1 cellular context compared by ENCODE assay signal in genomic region chr4:128468485-128468989, GRCh38.
A peak's percentile ranks its signal among the peaks of the same experiment; 100 is the strongest.
TF ChIP-seq lines count a peak whose summit lies in the region.

No MANE protein-coding gene starts in this region.

TF ChIP-seq in K562, 482 proteins besides CTCF, POLR2A, EP300 and RAD21 (continued from another document and continues in another):
- TF ChIP-seq, protein P1, sequence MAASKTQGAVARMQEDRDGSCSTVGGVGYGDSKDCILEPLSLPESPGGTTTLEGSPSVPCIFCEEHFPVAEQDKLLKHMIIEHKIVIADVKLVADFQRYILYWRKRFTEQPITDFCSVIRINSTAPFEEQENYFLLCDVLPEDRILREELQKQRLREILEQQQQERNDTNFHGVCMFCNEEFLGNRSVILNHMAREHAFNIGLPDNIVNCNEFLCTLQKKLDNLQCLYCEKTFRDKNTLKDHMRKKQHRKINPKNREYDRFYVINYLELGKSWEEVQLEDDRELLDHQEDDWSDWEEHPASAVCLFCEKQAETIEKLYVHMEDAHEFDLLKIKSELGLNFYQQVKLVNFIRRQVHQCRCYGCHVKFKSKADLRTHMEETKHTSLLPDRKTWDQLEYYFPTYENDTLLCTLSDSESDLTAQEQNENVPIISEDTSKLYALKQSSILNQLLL (CRISPR knock-in tag; IDR thresholded peaks at IDR 0.05; ENCODE audit: borderline replicate concordance), result no peak
- no peak for TF ChIP-seq SMAD3 (CRISPR knock-in tag; conservative IDR thresholded peaks at IDR 0.05)
- no peak for TF ChIP-seq POLR3G (IDR thresholded peaks at IDR 0.05; ENCODE audit: extremely low read depth, insufficient read length, insufficient replicate concordance)
- no peak for TF ChIP-seq PHB (CRISPR knock-in tag; IDR thresholded peaks at IDR 0.05)
- no peak for TF ChIP-seq SREBF2 (CRISPR knock-in tag; IDR thresholded peaks at IDR 0.05)
- TF ChIP-seq HCFC1 (IDR thresholded peaks at IDR 0.05; ENCODE audit: low read depth, low read length), result no peak
- TF ChIP-seq, protein P2, sequence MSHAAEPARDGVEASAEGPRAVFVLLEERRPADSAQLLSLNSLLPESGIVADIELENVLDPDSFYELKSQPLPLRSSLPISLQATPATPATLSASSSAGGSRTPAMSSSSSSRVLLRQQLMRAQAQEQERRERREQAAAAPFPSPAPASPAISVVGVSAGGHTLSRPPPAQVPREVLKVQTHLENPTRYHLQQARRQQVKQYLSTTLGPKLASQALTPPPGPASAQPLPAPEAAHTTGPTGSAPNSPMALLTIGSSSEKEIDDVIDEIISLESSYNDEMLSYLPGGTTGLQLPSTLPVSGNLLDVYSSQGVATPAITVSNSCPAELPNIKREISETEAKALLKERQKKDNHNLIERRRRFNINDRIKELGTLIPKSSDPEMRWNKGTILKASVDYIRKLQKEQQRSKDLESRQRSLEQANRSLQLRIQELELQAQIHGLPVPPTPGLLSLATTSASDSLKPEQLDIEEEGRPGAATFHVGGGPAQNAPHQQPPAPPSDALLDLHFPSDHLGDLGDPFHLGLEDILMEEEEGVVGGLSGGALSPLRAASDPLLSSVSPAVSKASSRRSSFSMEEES (CRISPR knock-in tag; IDR thresholded peaks at IDR 0.05), result peak; percentile 94
- TF ChIP-seq KLF6 (CRISPR knock-in tag; IDR thresholded peaks at IDR 0.05; ENCODE audit: borderline replicate concordance), result peak; percentile 32; the same call in 1 of the 2 replicates
- TF ChIP-seq PURB (CRISPR knock-in tag; IDR thresholded peaks at IDR 0.05; ENCODE audit: low read depth), result no peak
- 0 out of 2 replicates have a peak, but pooled peaks have one; percentile 21 for TF ChIP-seq NFE2 (IDR thresholded peaks at IDR 0.05; ENCODE audit: low read depth)
- no peak for TF ChIP-seq PRMT5 (CRISPR knock-in tag; IDR thresholded peaks at IDR 0.05)
- TF ChIP-seq, protein P3, sequence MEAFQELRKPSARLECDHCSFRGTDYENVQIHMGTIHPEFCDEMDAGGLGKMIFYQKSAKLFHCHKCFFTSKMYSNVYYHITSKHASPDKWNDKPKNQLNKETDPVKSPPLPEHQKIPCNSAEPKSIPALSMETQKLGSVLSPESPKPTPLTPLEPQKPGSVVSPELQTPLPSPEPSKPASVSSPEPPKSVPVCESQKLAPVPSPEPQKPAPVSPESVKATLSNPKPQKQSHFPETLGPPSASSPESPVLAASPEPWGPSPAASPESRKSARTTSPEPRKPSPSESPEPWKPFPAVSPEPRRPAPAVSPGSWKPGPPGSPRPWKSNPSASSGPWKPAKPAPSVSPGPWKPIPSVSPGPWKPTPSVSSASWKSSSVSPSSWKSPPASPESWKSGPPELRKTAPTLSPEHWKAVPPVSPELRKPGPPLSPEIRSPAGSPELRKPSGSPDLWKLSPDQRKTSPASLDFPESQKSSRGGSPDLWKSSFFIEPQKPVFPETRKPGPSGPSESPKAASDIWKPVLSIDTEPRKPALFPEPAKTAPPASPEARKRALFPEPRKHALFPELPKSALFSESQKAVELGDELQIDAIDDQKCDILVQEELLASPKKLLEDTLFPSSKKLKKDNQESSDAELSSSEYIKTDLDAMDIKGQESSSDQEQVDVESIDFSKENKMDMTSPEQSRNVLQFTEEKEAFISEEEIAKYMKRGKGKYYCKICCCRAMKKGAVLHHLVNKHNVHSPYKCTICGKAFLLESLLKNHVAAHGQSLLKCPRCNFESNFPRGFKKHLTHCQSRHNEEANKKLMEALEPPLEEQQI (IDR thresholded peaks at IDR 0.05), result no peak
- no peak for TF ChIP-seq FOXK1 (CRISPR knock-in tag; IDR thresholded peaks at IDR 0.05; ENCODE audit: borderline replicate concordance)
- TF ChIP-seq RUNX1 (IDR thresholded peaks at IDR 0.05; ENCODE audit: low read depth), result no peak
- TF ChIP-seq ZNF407 (IDR thresholded peaks at IDR 0.05; ENCODE audit: low read depth), result no peak
- TF ChIP-seq RHOXF2B (CRISPR knock-in tag; conservative IDR thresholded peaks at IDR 0.05), result no peak
- TF ChIP-seq MNT (conservative IDR thresholded peaks at IDR 0.05), result no peak; a peak in 1 of 4 replicates
- TF ChIP-seq ZNF41 (CRISPR knock-in tag; conservative IDR thresholded peaks at IDR 0.05), result no peak
- no peak for TF ChIP-seq TCF7L2 (IDR thresholded peaks at IDR 0.05; ENCODE audit: low read depth, low read length)
- no peak for TF ChIP-seq GATAD2B (IDR thresholded peaks at IDR 0.05; ENCODE audit: borderline replicate concordance)
- no peak for TF ChIP-seq HDAC8 (tag; IDR thresholded peaks at IDR 0.05)
- no peak for TF ChIP-seq CHD2 (IDR thresholded peaks at IDR 0.05; ENCODE audit: low read depth, low read length)
- no peak for TF ChIP-seq ZNF124 (CRISPR knock-in tag; IDR thresholded peaks at IDR 0.05)
- TF ChIP-seq, protein P4, sequence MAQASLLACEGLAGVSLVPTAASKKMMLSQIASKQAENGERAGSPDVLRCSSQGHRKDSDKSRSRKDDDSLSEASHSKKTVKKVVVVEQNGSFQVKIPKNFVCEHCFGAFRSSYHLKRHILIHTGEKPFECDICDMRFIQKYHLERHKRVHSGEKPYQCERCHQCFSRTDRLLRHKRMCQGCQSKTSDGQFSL (CRISPR knock-in tag; IDR thresholded peaks at IDR 0.05), result no peak
- TF ChIP-seq, protein P4 (tag; IDR thresholded peaks at IDR 0.05), result no peak
- TF ChIP-seq CBFA2T3 (IDR thresholded peaks at IDR 0.05), result no peak
- no peak for TF ChIP-seq SETDB1 (IDR thresholded peaks at IDR 0.05; ENCODE audit: low read length)
- no peak for TF ChIP-seq MTA3 (IDR thresholded peaks at IDR 0.05; ENCODE audit: borderline replicate concordance)
- no peak for TF ChIP-seq CCNT2 (IDR thresholded peaks at IDR 0.05; ENCODE audit: borderline replicate concordance, extremely low read depth, insufficient read length, low read depth, low read length)
- no peak for TF ChIP-seq RNF219 (CRISPR knock-in tag; IDR thresholded peaks at IDR 0.05)
- TF ChIP-seq MLLT1 (IDR thresholded peaks at IDR 0.05), result no peak
- no peak for TF ChIP-seq TFAM (CRISPR knock-in tag; conservative IDR thresholded peaks at IDR 0.05)
- TF ChIP-seq TCFL5 (CRISPR knock-in tag; conservative IDR thresholded peaks at IDR 0.05), result 0 out of 2 replicates have a peak, but pooled peaks have one; percentile 33
- peak; percentile 73 for TF ChIP-seq USF1 (CRISPR knock-in tag; IDR thresholded peaks at IDR 0.05)
- TF ChIP-seq ZNF24 (IDR thresholded peaks at IDR 0.05), result no peak
- no peak for TF ChIP-seq ZNF75A (CRISPR knock-in tag; IDR thresholded peaks at IDR 0.05)
- TF ChIP-seq, protein P5, sequence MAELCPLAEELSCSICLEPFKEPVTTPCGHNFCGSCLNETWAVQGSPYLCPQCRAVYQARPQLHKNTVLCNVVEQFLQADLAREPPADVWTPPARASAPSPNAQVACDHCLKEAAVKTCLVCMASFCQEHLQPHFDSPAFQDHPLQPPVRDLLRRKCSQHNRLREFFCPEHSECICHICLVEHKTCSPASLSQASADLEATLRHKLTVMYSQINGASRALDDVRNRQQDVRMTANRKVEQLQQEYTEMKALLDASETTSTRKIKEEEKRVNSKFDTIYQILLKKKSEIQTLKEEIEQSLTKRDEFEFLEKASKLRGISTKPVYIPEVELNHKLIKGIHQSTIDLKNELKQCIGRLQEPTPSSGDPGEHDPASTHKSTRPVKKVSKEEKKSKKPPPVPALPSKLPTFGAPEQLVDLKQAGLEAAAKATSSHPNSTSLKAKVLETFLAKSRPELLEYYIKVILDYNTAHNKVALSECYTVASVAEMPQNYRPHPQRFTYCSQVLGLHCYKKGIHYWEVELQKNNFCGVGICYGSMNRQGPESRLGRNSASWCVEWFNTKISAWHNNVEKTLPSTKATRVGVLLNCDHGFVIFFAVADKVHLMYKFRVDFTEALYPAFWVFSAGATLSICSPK (IDR thresholded peaks at IDR 0.05; ENCODE audit: borderline replicate concordance), result no peak
- TF ChIP-seq CTBP1 (IDR thresholded peaks at IDR 0.05; ENCODE audit: borderline replicate concordance), result no peak
